ENCODE assay signal across 10 cellular contexts in the genomic region with DNA sequence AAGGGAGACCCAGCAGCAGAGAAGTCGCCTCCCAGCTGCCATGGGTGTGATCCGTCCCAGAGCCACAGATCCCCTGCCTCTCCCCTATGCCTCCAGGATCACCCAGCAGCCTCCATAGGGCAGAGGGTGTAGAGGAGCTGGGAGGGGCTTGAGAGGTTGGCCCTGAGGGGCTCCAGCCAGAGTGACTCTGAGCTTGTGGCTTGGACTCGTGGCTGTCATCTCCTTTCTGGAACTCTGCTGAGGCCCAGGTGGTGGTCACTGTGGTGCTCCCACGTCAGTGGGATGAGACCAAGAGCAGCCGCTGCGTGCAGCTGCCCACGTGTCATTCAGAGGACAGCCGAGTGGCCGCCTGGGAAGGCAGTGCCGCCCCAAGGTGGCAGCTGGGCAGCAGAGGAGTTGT. TPM values are rescaled to one million over a fixed set of nuclear protein-coding genes. Genes with fewer than 3 reads are reported as not detected.
A peak's percentile ranks its signal among the peaks of the same experiment; 100 is the strongest.
DNase-seq lines count a peak whose midpoint lies in the region; ATAC-seq and TF ChIP-seq lines count a peak whose summit lies in the region.
"Had no signal": no experiment of that assay in that cellular context is flagged by ENCODE, and none has a peak within 500 bp of the region (broad histone marks: within the 10 kb centered on the region; RNA-seq: fewer than 3 reads in every experiment).

No MANE protein-coding gene starts in this region.

- no peaks in the 10 kb centered on the region for H3K27me3 ChIP-seq in CD4-positive, alpha-beta T cell (ENCODE audit: control insufficient read depth, insufficient read depth, low read length)
- H3K27me3 ChIP-seq in H7 (ENCODE audit: control insufficient read depth, insufficient read depth, low read length): no peaks in the 10 kb centered on the region
- H3K27me3 ChIP-seq: esophagus squamous epithelium, heart left ventricle had no signal

- H3K4me3 Mint-ChIP-seq in CD4-positive, alpha-beta T cell: peak overlapping the region; percentile 89
- H3K4me3 Mint-ChIP-seq in activated T-helper 17 cell treated with anti-CD3 and anti-CD28 coated beads, Interleukin-2, amount 50 U/mL, for 72 hours: peak overlapping the region; percentile 98
- H3K4me3 Mint-ChIP-seq in naive thymus-derived CD8-positive, alpha-beta T cell: peak overlapping the region; percentile 49 to 95 (median 90)

- peaks cover 39% of the 10 kb centered on the region for H3K4me1 ChIP-seq in OCI-LY7 (ENCODE audit: insufficient read depth, low read length, poor library complexity, severe bottlenecking)

- ATAC-seq in CD4-positive, alpha-beta T cell (ENCODE audit: poor library complexity): no peak
- ATAC-seq in activated T-helper 17 cell treated with anti-CD3 and anti-CD28 coated beads, Interleukin-2, amount 50 U/mL, for 72 hours (replicated peaks): no peak
- ATAC-seq in naive thymus-derived CD8-positive, alpha-beta T cell: no peak

- H3K4me2 ChIP-seq in OCI-LY7 (ENCODE audit: low read length): no peak overlapping the region

- CTCF ChIA-PET in CD4-positive, alpha-beta T cell (lab: Charles Lee): interaction anchor here (1.4 to 7.0 kb wide), 3 partner anchors 13 to 42 kb away, joined by 3 to 84 read pairs (median 7); a partner anchor contains a TSS
- CTCF ChIA-PET in OCI-LY7 (lab: Charles Lee; ENCODE audit: unreplicated experiment): no interaction called here
- CTCF ChIA-PET in GM10248 (lab: Yijun Ruan, JAX): interaction anchor here (0.8 to 18.5 kb wide), 13 partner anchors 8 to 369 kb away, joined by 3 to 374 read pairs (median 4); a partner anchor contains a TSS

- H3K79me2 ChIP-seq in OCI-LY7 (ENCODE audit: insufficient read depth, low read depth, low read length): peaks cover 87% of the 10 kb centered on the region

- no peaks in the 10 kb centered on the region for H3K9me3 Mint-ChIP-seq in CD4-positive, alpha-beta T cell
- H3K9me3 Mint-ChIP-seq in activated T-helper 17 cell treated with anti-CD3 and anti-CD28 coated beads, Interleukin-2, amount 50 U/mL, for 72 hours: no peaks in the 10 kb centered on the region
- no peaks in the 10 kb centered on the region for H3K9me3 Mint-ChIP-seq in naive thymus-derived CD8-positive, alpha-beta T cell

- peaks cover 57% of the 10 kb centered on the region for H3K4me1 Mint-ChIP-seq in CD4-positive, alpha-beta T cell (ENCODE audit: low read depth)
- peaks cover 29% of the 10 kb centered on the region for H3K4me1 Mint-ChIP-seq in activated T-helper 17 cell treated with anti-CD3 and anti-CD28 coated beads, Interleukin-2, amount 50 U/mL, for 72 hours
- H3K4me1 Mint-ChIP-seq in naive thymus-derived CD8-positive, alpha-beta T cell: peaks cover 37 to 78% (median 72%) of the 10 kb centered on the region in 4 donors

- peaks cover 26% of the 10 kb centered on the region for H4K20me1 ChIP-seq in OCI-LY7 (ENCODE audit: insufficient read depth, low read length)

- no TSS peak for BruUV-seq in OCI-LY7 (replicated peaks; lab: Mats Ljungman, UMichigan)

- DNase-seq in CD4-positive, alpha-beta T cell: no peak
- DNase-seq in H7 (peak; percentile 39), OCI-LY7 (ENCODE audit: low spot score) (no peak), GM10248 (ENCODE audit: extremely low spot score) (no peak), ACHN (no peak)
- peak in 1 of 10 donors; percentile 48 for DNase-seq in naive thymus-derived CD8-positive, alpha-beta T cell
- DNase-seq: NCI-H1417 treated with DMSO at 0.1 percent for 48 hours had no signal

- in situ Hi-C loops in ACHN (cut with HindIII; ENCODE audit: low pct_ligation_motif_present, low pct_unique_long_range_greater_than_20kb, low sequenced_read_pairs): no loop called here

- POLR2A ChIA-PET in CD4-positive, alpha-beta T cell (lab: Charles Lee): interaction anchor here (2.4 to 12.1 kb wide), 3 partner anchors 14 to 34 kb away, joined by 11 to 205 read pairs (median 128); a partner anchor contains a TSS
- POLR2A ChIA-PET in naive thymus-derived CD8-positive, alpha-beta T cell (lab: Charles Lee): interaction anchor here (0.5 to 9.8 kb wide), 3 partner anchors 14 to 32 kb away, joined by 3 to 85 read pairs (median 15); a partner anchor contains a TSS
- POLR2A ChIA-PET in OCI-LY7 (lab: Charles Lee) (interaction anchor here (0.7 kb wide), 1 partner anchor 16 kb away, joined by 3 read pairs; no protein-coding TSS in a partner anchor), GM10248 (lab: Yijun Ruan, JAX) (interaction anchor here (0.7 kb wide), 1 partner anchor 11 kb away, joined by 3 read pairs; no protein-coding TSS in a partner anchor)

- H3K9me3 ChIP-seq in CD4-positive, alpha-beta T cell (ENCODE audit: control insufficient read depth, low read length): no peaks in the 10 kb centered on the region
- H3K9me3 ChIP-seq in OCI-LY7 (ENCODE audit: low read length): no peaks in the 10 kb centered on the region
- H3K9me3 ChIP-seq: esophagus squamous epithelium, heart left ventricle had no signal

- intact Hi-C loops in CD4-positive, alpha-beta T cell (cut with DNase I, micrococcal nuclease): loop anchor here in 1 of 2 experiments (10.0 kb wide), 1 partner anchor 1349 kb away; a partner anchor contains a TSS
- intact Hi-C loops in OCI-LY7 (cut with micrococcal nuclease; ENCODE audit: unreplicated experiment): no loop called here

- peak overlapping the region; percentile 99 for H3K27ac Mint-ChIP-seq in CD4-positive, alpha-beta T cell
- H3K27ac Mint-ChIP-seq in activated T-helper 17 cell treated with anti-CD3 and anti-CD28 coated beads, Interleukin-2, amount 50 U/mL, for 72 hours: no peak overlapping the region
- peak overlapping the region; percentile 80 to 100 (median 96) for H3K27ac Mint-ChIP-seq in naive thymus-derived CD8-positive, alpha-beta T cell

- H3K4me3 ChIP-seq in H7 (ENCODE audit: insufficient read depth, low read depth, low read length) (no peak overlapping the region), OCI-LY7 (ENCODE audit: low read depth, low read length, poor library complexity, severe bottlenecking) (no peak overlapping the region)
- H3K4me3 ChIP-seq: esophagus squamous epithelium, heart left ventricle had no signal

- no peak overlapping the region for H2AFZ ChIP-seq in OCI-LY7 (ENCODE audit: low read length)

- peaks cover 62% of the 10 kb centered on the region for H3K36me3 Mint-ChIP-seq in CD4-positive, alpha-beta T cell (ENCODE audit: low read depth)
- peaks cover 86% of the 10 kb centered on the region for H3K36me3 Mint-ChIP-seq in activated T-helper 17 cell treated with anti-CD3 and anti-CD28 coated beads, Interleukin-2, amount 50 U/mL, for 72 hours (ENCODE audit: low read depth)
- peaks cover 0 to 42% (median 8%) of the 10 kb centered on the region in 3 donors for H3K36me3 Mint-ChIP-seq in naive thymus-derived CD8-positive, alpha-beta T cell

- peaks cover 51% of the 10 kb centered on the region for H3K36me3 ChIP-seq in H7 (replicated peaks; ENCODE audit: control insufficient read depth, insufficient read depth, low read length)
- H3K36me3 ChIP-seq in OCI-LY7 (ENCODE audit: insufficient read depth, low read length): peaks cover 85% of the 10 kb centered on the region

- no peaks in the 10 kb centered on the region for H3K27me3 Mint-ChIP-seq in CD4-positive, alpha-beta T cell
- no peaks in the 10 kb centered on the region for H3K27me3 Mint-ChIP-seq in activated T-helper 17 cell treated with anti-CD3 and anti-CD28 coated beads, Interleukin-2, amount 50 U/mL, for 72 hours
- H3K27me3 Mint-ChIP-seq in naive thymus-derived CD8-positive, alpha-beta T cell: no peaks in the 10 kb centered on the region

- no peak overlapping the region for H3K27ac ChIP-seq in CD4-positive, alpha-beta T cell (ENCODE audit: low read depth, low read length)
- no peak overlapping the region for H3K27ac ChIP-seq in OCI-LY7 (ENCODE audit: low read depth, low read length, poor library complexity, severe bottlenecking)

- H3K9me2 ChIP-seq in OCI-LY7 (ENCODE audit: insufficient read depth, low read length): no peaks in the 10 kb centered on the region

- TF ChIP-seq CTCF in CD4-positive, alpha-beta T cell (IDR thresholded peaks at IDR 0.05): no peak
- TF ChIP-seq CTCF in OCI-LY7 (conservative IDR thresholded peaks at IDR 0.05; ENCODE audit: low read length): no peak
- TF ChIP-seq CTCF in GM10248 (IDR thresholded peaks at IDR 0.05; ENCODE audit: control extremely low read depth, extremely low read depth, low read depth, missing control alignments): no peak

RNA-seq across cellular contexts. Expression of a gene that starts 4.2 kb away (rescaled TPM):
- 100 to 1,000 TPM; 123 TPM for total RNA-seq in CD4-positive, alpha-beta T cell
- total RNA-seq in H7 (2014; rRNA removed; shearing (Covaris generic)): 54.0 and 69.0 TPM in 2 replicates
- 100 to 1,000 TPM; 151 to 204 TPM for total RNA-seq in activated T-helper 17 cell treated with anti-CD3 and anti-CD28 coated beads, Interleukin-2, amount 50 U/mL, for 72 hours
- total RNA-seq in naive thymus-derived CD8-positive, alpha-beta T cell: 100 to 1,000 TPM; 145 to 150 TPM
- polyA plus RNA-seq in naive thymus-derived CD8-positive, alpha-beta T cell: 10 to 100 TPM; 38.7 to 91.6 (median 61.2) TPM
- 100 and 130 TPM in 2 replicates for total RNA-seq in OCI-LY7 (2014; rRNA removed; shearing (Covaris generic))
- total RNA-seq in OCI-LY7 (2022): 257 and 272 TPM in 2 replicates

RNA-seq across cellular contexts. Expression of a gene that starts 4.4 kb away (rescaled TPM):
- total RNA-seq in CD4-positive, alpha-beta T cell: 10 to 100 TPM; 17.2 to 17.6 TPM
- 69.7 and 86.0 TPM in 2 replicates for total RNA-seq in H7 (2014; rRNA removed; shearing (Covaris generic))
- 10 to 100 TPM; 15.7 to 16.0 TPM for total RNA-seq in activated T-helper 17 cell treated with anti-CD3 and anti-CD28 coated beads, Interleukin-2, amount 50 U/mL, for 72 hours
- total RNA-seq in naive thymus-derived CD8-positive, alpha-beta T cell: 10 to 100 TPM; 34.0 to 35.2 TPM
- polyA plus RNA-seq in naive thymus-derived CD8-positive, alpha-beta T cell: 10 to 100 TPM; 26.9 to 41.7 (median 28.4) TPM
- 35.1 and 44.0 TPM in 2 replicates for total RNA-seq in OCI-LY7 (2014; rRNA removed; shearing (Covaris generic))
- total RNA-seq in OCI-LY7 (2022): 34.2 and 39.2 TPM in 2 replicates

RNA-seq across cellular contexts. Expression of a gene that starts 13.4 kb away (rescaled TPM):
- total RNA-seq in CD4-positive, alpha-beta T cell: 10 to 100 TPM; 45.8 to 47.6 TPM
- total RNA-seq in H7 (2014; rRNA removed; shearing (Covaris generic)): 75.3 and 82.2 TPM in 2 replicates
- 100 to 1,000 TPM in 1 of 2 donors, 10 to 100 TPM in 1; 68.2 to 132 TPM for total RNA-seq in activated T-helper 17 cell treated with anti-CD3 and anti-CD28 coated beads, Interleukin-2, amount 50 U/mL, for 72 hours
- 10 to 100 TPM; 32.5 to 33.9 TPM for total RNA-seq in naive thymus-derived CD8-positive, alpha-beta T cell
- 10 to 100 TPM; 42.6 to 49.3 (median 46.6) TPM for polyA plus RNA-seq in naive thymus-derived CD8-positive, alpha-beta T cell
- total RNA-seq in OCI-LY7 (2014; rRNA removed; shearing (Covaris generic)): 191 and 196 TPM in 2 replicates
- total RNA-seq in OCI-LY7 (2022): 159 and 161 TPM in 2 replicates

RNA-seq across cellular contexts. Expression of a gene that starts 41.4 kb away (rescaled TPM):
- total RNA-seq in CD4-positive, alpha-beta T cell: 1 to 10 TPM in 1 of 2 experiments, under 1 TPM in 1; 0.93 to 2.4 TPM
- 7.4 and 24.5 TPM in 2 replicates for total RNA-seq in H7 (2014; rRNA removed; shearing (Covaris generic))
- 1 to 10 TPM; 1.8 to 2.6 TPM for total RNA-seq in activated T-helper 17 cell treated with anti-CD3 and anti-CD28 coated beads, Interleukin-2, amount 50 U/mL, for 72 hours
- 1 to 10 TPM; 1.1 to 1.3 TPM for total RNA-seq in naive thymus-derived CD8-positive, alpha-beta T cell
- 1 to 10 TPM in 2 of 3 donors, under 1 TPM in 1; 0.64 to 1.7 (median 1.2) TPM for polyA plus RNA-seq in naive thymus-derived CD8-positive, alpha-beta T cell
- 0.98 and 1.4 TPM in 2 replicates for total RNA-seq in OCI-LY7 (2014; rRNA removed; shearing (Covaris generic))
- 1.5 and 1.8 TPM in 2 replicates for total RNA-seq in OCI-LY7 (2022)
